ENCODE assay signal across 2 cellular contexts in the genomic region with DNA sequence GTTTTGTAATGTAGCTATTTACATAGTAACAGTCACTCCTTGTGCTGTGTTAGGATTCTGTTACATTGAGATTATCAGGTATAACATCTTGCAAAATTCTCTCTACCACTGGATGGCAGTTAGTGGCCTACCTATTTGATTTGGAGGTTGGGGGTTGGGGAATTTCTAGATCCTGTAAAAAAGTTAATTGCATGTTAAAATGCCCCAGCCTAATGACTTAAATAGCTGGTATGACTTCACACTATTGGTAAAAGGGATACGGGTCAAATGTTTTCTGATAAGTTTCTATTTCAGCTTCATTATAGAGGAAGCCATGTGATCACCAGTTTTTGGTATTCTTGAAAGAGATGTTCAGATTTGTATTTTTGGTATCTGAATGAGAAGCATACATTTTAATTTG.
TF ChIP-seq lines count a peak whose summit lies in the region.

No MANE protein-coding gene starts in this region.

TF ChIP-seq in GM23338, 12 proteins besides CTCF, POLR2A, EP300 and RAD21 (continued from another document):
- TF ChIP-seq, protein P1, sequence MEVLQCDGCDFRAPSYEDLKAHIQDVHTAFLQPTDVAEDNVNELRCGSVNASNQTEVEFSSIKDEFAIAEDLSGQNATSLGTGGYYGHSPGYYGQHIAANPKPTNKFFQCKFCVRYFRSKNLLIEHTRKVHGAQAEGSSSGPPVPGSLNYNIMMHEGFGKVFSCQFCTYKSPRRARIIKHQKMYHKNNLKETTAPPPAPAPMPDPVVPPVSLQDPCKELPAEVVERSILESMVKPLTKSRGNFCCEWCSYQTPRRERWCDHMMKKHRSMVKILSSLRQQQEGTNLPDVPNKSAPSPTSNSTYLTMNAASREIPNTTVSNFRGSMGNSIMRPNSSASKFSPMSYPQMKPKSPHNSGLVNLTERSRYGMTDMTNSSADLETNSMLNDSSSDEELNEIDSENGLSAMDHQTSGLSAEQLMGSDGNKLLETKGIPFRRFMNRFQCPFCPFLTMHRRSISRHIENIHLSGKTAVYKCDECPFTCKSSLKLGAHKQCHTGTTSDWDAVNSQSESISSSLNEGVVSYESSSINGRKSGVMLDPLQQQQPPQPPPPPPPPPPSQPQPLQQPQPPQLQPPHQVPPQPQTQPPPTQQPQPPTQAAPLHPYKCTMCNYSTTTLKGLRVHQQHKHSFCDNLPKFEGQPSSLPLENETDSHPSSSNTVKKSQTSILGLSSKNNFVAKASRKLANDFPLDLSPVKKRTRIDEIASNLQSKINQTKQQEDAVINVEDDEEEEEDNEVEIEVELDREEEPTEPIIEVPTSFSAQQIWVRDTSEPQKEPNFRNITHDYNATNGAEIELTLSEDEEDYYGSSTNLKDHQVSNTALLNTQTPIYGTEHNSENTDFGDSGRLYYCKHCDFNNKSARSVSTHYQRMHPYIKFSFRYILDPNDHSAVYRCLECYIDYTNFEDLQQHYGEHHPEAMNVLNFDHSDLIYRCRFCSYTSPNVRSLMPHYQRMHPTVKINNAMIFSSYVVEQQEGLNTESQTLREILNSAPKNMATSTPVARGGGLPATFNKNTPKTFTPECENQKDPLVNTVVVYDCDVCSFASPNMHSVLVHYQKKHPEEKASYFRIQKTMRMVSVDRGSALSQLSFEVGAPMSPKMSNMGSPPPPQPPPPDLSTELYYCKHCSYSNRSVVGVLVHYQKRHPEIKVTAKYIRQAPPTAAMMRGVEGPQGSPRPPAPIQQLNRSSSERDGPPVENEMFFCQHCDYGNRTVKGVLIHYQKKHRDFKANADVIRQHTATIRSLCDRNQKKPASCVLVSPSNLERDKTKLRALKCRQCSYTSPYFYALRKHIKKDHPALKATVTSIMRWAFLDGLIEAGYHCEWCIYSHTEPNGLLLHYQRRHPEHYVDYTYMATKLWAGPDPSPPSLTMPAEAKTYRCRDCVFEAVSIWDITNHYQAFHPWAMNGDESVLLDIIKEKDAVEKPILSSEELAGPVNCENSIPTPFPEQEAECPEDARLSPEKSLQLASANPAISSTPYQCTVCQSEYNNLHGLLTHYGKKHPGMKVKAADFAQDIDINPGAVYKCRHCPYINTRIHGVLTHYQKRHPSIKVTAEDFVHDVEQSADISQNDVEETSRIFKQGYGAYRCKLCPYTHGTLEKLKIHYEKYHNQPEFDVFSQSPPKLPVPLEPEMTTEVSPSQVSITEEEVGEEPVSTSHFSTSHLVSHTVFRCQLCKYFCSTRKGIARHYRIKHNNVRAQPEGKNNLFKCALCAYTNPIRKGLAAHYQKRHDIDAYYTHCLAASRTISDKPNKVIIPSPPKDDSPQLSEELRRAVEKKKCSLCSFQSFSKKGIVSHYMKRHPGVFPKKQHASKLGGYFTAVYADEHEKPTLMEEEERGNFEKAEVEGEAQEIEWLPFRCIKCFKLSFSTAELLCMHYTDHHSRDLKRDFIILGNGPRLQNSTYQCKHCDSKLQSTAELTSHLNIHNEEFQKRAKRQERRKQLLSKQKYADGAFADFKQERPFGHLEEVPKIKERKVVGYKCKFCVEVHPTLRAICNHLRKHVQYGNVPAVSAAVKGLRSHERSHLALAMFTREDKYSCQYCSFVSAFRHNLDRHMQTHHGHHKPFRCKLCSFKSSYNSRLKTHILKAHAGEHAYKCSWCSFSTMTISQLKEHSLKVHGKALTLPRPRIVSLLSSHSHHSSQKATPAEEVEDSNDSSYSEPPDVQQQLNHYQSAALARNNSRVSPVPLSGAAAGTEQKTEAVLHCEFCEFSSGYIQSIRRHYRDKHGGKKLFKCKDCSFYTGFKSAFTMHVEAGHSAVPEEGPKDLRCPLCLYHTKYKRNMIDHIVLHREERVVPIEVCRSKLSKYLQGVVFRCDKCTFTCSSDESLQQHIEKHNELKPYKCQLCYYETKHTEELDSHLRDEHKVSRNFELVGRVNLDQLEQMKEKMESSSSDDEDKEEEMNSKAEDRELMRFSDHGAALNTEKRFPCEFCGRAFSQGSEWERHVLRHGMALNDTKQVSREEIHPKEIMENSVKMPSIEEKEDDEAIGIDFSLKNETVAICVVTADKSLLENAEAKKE (CRISPR knock-in tag; IDR thresholded peaks at IDR 0.05) = no peak
- TF ChIP-seq ZNF114 (CRISPR knock-in tag; IDR thresholded peaks at IDR 0.05) = no peak
- TF ChIP-seq POLR2AphosphoS5 (IDR thresholded peaks at IDR 0.05; ENCODE audit: low read depth) = no peak
- no peak for TF ChIP-seq EZH2 (IDR thresholded peaks at IDR 0.05; ENCODE audit: low read depth, unreplicated experiment)
- TF ChIP-seq EZH2phosphoT487 (IDR thresholded peaks at IDR 0.05; ENCODE audit: unreplicated experiment) = no peak
- TF ChIP-seq, protein P2, sequence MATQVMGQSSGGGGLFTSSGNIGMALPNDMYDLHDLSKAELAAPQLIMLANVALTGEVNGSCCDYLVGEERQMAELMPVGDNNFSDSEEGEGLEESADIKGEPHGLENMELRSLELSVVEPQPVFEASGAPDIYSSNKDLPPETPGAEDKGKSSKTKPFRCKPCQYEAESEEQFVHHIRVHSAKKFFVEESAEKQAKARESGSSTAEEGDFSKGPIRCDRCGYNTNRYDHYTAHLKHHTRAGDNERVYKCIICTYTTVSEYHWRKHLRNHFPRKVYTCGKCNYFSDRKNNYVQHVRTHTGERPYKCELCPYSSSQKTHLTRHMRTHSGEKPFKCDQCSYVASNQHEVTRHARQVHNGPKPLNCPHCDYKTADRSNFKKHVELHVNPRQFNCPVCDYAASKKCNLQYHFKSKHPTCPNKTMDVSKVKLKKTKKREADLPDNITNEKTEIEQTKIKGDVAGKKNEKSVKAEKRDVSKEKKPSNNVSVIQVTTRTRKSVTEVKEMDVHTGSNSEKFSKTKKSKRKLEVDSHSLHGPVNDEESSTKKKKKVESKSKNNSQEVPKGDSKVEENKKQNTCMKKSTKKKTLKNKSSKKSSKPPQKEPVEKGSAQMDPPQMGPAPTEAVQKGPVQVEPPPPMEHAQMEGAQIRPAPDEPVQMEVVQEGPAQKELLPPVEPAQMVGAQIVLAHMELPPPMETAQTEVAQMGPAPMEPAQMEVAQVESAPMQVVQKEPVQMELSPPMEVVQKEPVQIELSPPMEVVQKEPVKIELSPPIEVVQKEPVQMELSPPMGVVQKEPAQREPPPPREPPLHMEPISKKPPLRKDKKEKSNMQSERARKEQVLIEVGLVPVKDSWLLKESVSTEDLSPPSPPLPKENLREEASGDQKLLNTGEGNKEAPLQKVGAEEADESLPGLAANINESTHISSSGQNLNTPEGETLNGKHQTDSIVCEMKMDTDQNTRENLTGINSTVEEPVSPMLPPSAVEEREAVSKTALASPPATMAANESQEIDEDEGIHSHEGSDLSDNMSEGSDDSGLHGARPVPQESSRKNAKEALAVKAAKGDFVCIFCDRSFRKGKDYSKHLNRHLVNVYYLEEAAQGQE (IDR thresholded peaks at IDR 0.05; ENCODE audit: unreplicated experiment) = no peak
- no peak for TF ChIP-seq JUNB (IDR thresholded peaks at IDR 0.05; ENCODE audit: unreplicated experiment)
- TF ChIP-seq, protein P3, sequence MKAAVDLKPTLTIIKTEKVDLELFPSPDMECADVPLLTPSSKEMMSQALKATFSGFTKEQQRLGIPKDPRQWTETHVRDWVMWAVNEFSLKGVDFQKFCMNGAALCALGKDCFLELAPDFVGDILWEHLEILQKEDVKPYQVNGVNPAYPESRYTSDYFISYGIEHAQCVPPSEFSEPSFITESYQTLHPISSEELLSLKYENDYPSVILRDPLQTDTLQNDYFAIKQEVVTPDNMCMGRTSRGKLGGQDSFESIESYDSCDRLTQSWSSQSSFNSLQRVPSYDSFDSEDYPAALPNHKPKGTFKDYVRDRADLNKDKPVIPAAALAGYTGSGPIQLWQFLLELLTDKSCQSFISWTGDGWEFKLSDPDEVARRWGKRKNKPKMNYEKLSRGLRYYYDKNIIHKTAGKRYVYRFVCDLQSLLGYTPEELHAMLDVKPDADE (IDR thresholded peaks at IDR 0.05) = no peak
- no peak for TF ChIP-seq CREB1 (CRISPR knock-in tag; IDR thresholded peaks at IDR 0.05; ENCODE audit: low read depth)
- no peak for TF ChIP-seq ZNF331 (CRISPR knock-in tag; IDR thresholded peaks at IDR 0.05; ENCODE audit: low read depth)

TF ChIP-seq in WTC11, 78 proteins besides CTCF, POLR2A, EP300 and RAD21 (continued from another document):
- TF ChIP-seq TP53 (CRISPR knock-in tag; IDR thresholded peaks at IDR 0.05) (no peak), ZNF219 (CRISPR knock-in tag; IDR thresholded peaks at IDR 0.05; ENCODE audit: borderline replicate concordance) (no peak), MXD4 (CRISPR knock-in tag; IDR thresholded peaks at IDR 0.05; ENCODE audit: borderline replicate concordance) (no peak), ZNF138 (CRISPR knock-in tag; conservative IDR thresholded peaks at IDR 0.05) (no peak)
- TF ChIP-seq, protein P4, sequence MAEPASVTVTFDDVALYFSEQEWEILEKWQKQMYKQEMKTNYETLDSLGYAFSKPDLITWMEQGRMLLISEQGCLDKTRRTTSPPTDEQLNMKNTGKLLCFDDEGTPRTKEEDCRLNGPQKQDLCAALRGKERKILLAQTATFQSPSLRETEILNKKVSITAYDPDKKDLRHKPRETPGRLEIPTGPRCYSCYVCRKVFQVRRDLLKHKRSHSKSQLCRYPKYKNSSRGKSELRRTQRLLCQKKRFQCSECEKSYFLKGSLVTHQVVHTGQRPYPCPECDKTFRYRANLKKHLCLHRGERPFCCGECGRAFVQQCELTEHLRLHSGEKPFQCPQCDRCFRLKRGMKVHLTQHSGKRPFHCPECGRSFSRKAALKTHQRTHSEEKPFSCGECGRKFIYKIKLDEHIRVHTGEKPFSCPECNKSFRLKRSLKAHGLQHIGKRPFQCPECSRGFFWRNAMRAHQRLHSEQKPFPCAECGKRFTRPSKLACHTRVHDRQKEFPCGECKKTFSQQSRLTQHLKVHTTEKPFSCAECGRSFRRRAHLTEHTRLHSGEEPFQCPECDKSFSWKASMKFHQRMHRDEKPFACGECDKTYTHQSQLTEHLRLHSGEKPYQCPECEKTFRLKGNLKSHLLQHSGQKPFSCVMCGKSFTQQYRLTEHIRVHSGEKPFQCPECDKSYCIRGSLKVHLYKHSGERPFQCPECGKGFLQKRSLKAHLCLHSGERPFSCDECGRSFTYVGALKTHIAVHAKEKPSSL (CRISPR knock-in tag; conservative IDR thresholded peaks at IDR 0.05) = no peak
- TF ChIP-seq, protein P5, sequence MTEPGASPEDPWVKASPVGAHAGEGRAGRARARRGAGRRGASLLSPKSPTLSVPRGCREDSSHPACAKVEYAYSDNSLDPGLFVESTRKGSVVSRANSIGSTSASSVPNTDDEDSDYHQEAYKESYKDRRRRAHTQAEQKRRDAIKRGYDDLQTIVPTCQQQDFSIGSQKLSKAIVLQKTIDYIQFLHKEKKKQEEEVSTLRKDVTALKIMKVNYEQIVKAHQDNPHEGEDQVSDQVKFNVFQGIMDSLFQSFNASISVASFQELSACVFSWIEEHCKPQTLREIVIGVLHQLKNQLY (CRISPR knock-in tag; IDR thresholded peaks at IDR 0.05) = no peak
- TF ChIP-seq, protein P6, sequence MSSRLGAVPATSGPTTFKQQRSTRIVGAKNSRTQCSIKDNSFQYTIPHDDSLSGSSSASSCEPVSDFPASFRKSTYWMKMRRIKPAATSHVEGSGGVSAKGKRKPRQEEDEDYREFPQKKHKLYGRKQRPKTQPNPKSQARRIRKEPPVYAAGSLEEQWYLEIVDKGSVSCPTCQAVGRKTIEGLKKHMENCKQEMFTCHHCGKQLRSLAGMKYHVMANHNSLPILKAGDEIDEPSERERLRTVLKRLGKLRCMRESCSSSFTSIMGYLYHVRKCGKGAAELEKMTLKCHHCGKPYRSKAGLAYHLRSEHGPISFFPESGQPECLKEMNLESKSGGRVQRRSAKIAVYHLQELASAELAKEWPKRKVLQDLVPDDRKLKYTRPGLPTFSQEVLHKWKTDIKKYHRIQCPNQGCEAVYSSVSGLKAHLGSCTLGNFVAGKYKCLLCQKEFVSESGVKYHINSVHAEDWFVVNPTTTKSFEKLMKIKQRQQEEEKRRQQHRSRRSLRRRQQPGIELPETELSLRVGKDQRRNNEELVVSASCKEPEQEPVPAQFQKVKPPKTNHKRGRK (CRISPR knock-in tag; IDR thresholded peaks at IDR 0.05; ENCODE audit: borderline replicate concordance) = no peak
TF ChIP-seq in WTC11: peak in this region for 0.
